ENCODE assay signal across 1 cellular context in genomic region chr17:75970011-75970523, GRCh38.
TF ChIP-seq lines count a peak whose summit lies in the region.

No MANE protein-coding gene starts in this region.

TF ChIP-seq in K562, 482 proteins besides CTCF, POLR2A, EP300 and RAD21 (continued from another document):
- TF ChIP-seq, protein P1, sequence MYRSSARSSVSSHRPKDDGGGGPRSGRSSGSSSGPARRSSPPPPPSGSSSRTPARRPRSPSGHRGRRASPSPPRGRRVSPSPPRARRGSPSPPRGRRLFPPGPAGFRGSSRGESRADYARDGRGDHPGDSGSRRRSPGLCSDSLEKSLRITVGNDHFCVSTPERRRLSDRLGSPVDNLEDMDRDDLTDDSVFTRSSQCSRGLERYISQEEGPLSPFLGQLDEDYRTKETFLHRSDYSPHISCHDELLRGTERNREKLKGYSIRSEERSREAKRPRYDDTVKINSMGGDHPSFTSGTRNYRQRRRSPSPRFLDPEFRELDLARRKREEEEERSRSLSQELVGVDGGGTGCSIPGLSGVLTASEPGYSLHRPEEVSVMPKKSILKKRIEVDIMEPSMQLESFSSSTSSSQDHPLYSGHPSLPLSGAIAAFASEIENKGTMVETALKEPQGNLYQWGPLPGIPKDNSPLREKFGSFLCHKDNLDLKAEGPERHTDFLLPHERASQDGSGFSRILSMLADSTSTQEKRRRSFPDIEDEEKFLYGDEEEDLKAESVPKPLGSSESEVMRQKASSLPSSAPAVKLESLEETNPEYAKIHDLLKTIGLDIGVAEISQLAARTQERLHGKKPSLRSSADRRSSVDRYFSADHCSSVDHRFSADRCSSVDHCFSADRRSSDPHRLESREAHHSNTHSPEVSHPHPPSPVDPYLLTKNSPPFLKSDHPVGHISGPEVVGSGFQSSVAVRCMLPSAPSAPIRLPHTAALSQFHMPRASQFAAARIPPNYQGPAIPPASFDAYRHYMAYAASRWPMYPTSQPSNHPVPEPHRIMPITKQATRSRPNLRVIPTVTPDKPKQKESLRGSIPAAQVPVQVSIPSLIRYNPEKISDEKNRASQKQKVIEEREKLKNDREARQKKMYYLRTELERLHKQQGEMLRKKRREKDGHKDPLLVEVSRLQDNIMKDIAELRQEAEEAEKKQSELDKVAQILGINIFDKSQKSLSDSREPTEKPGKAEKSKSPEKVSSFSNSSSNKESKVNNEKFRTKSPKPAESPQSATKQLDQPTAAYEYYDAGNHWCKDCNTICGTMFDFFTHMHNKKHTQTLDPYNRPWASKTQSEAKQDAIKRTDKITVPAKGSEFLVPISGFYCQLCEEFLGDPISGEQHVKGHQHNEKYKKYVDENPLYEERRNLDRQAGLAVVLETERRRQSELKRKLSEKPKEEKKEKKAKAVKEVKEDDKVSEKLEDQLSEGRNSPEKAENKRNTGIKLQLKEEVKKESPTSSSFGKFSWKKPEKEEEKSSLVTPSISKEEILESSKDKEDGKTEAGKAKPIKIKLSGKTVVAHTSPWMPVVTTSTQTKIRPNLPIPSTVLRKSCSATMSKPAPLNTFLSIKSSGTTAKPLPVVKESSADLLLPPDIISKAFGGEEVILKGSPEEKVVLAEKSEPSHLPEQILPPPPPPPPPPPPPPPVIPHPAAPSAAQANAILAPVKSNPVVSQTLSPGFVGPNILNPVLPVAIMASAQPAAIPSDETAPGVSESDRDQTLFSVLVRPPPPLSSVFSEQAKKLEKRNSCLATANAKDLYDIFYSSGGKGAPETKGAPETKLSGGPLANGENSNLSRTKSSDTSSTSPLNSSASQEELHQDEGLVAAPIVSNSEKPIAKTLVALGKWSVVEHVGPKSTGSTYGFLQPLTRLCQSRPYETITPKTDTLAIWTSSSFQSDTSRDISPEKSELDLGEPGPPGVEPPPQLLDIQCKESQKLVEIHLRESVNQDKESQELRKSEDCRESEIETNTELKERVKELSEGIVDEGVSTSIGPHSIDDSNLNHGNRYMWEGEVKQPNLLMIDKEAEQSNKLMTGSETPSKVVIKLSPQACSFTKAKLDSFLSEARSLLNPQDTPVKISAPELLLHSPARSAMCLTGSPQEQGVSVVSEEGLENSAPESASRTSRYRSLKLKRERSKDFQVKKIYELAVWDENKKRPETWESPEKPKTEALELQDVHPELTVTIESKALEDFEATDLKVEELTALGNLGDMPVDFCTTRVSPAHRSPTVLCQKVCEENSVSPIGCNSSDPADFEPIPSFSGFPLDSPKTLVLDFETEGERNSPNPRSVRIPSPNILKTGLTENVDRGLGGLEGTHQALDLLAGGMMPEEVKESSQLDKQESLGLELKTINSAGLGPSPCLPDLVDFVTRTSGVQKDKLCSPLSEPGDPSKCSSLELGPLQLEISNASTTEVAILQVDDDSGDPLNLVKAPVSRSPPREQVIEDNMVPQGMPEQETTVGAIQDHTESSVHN (IDR thresholded peaks at IDR 0.05; ENCODE audit: borderline replicate concordance in 1 of 2, low read depth in 1 of 2) = peak in 1 of 2 experiments; percentile 36; a peak in 2 of 4 replicates
- TF ChIP-seq ZNF280B (CRISPR knock-in tag; IDR thresholded peaks at IDR 0.05) (no peak), ATF1 (CRISPR knock-in tag; IDR thresholded peaks at IDR 0.05) (no peak), ATF1 (tag; IDR thresholded peaks at IDR 0.05) (peak; percentile 23; the same call in 1 of the 2 replicates), ZNF12 (CRISPR knock-in tag; IDR thresholded peaks at IDR 0.05) (no peak)
- TF ChIP-seq, protein P2, sequence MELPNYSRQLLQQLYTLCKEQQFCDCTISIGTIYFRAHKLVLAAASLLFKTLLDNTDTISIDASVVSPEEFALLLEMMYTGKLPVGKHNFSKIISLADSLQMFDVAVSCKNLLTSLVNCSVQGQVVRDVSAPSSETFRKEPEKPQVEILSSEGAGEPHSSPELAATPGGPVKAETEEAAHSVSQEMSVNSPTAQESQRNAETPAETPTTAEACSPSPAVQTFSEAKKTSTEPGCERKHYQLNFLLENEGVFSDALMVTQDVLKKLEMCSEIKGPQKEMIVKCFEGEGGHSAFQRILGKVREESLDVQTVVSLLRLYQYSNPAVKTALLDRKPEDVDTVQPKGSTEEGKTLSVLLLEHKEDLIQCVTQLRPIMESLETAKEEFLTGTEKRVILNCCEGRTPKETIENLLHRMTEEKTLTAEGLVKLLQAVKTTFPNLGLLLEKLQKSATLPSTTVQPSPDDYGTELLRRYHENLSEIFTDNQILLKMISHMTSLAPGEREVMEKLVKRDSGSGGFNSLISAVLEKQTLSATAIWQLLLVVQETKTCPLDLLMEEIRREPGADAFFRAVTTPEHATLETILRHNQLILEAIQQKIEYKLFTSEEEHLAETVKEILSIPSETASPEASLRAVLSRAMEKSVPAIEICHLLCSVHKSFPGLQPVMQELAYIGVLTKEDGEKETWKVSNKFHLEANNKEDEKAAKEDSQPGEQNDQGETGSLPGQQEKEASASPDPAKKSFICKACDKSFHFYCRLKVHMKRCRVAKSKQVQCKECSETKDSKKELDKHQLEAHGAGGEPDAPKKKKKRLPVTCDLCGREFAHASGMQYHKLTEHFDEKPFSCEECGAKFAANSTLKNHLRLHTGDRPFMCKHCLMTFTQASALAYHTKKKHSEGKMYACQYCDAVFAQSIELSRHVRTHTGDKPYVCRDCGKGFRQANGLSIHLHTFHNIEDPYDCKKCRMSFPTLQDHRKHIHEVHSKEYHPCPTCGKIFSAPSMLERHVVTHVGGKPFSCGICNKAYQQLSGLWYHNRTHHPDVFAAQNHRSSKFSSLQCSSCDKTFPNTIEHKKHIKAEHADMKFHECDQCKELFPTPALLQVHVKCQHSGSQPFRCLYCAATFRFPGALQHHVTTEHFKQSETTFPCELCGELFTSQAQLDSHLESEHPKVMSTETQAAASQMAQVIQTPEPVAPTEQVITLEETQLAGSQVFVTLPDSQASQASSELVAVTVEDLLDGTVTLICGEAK (IDR thresholded peaks at IDR 0.05) = peak; percentile 46; the same call in 1 of the 2 replicates
- TF ChIP-seq, protein P2 (CRISPR knock-in tag; IDR thresholded peaks at IDR 0.05) = no peak
- TF ChIP-seq, protein P3, sequence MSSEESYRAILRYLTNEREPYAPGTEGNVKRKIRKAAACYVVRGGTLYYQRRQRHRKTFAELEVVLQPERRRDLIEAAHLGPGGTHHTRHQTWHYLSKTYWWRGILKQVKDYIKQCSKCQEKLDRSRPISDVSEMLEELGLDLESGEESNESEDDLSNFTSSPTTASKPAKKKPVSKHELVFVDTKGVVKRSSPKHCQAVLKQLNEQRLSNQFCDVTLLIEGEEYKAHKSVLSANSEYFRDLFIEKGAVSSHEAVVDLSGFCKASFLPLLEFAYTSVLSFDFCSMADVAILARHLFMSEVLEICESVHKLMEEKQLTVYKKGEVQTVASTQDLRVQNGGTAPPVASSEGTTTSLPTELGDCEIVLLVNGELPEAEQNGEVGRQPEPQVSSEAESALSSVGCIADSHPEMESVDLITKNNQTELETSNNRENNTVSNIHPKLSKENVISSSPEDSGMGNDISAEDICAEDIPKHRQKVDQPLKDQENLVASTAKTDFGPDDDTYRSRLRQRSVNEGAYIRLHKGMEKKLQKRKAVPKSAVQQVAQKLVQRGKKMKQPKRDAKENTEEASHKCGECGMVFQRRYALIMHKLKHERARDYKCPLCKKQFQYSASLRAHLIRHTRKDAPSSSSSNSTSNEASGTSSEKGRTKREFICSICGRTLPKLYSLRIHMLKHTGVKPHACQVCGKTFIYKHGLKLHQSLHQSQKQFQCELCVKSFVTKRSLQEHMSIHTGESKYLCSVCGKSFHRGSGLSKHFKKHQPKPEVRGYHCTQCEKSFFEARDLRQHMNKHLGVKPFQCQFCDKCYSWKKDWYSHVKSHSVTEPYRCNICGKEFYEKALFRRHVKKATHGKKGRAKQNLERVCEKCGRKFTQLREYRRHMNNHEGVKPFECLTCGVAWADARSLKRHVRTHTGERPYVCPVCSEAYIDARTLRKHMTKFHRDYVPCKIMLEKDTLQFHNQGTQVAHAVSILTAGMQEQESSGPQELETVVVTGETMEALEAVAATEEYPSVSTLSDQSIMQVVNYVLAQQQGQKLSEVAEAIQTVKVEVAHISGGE (CRISPR knock-in tag; IDR thresholded peaks at IDR 0.05) = peak in 1 of 3 experiments; percentile 58; a peak in 2 of 6 replicates
